Comparison of ENCODE assay signal across 1 cellular context in genomic region chr11:34514597-34514996, GRCh38.
TF ChIP-seq lines count a peak whose summit lies in the region.

No MANE protein-coding gene starts in this region.

TF ChIP-seq in HepG2, 621 proteins besides CTCF, POLR2A, EP300 and RAD21 (continued from another document):
- no peak for TF ChIP-seq DBP (CRISPR knock-in tag; IDR thresholded peaks at IDR 0.05; ENCODE audit: not compliant biosample characterization)
- no peak for TF ChIP-seq IKZF1 (IDR thresholded peaks at IDR 0.05)
